1 cellular context compared by ENCODE assay signal in the genomic region with DNA sequence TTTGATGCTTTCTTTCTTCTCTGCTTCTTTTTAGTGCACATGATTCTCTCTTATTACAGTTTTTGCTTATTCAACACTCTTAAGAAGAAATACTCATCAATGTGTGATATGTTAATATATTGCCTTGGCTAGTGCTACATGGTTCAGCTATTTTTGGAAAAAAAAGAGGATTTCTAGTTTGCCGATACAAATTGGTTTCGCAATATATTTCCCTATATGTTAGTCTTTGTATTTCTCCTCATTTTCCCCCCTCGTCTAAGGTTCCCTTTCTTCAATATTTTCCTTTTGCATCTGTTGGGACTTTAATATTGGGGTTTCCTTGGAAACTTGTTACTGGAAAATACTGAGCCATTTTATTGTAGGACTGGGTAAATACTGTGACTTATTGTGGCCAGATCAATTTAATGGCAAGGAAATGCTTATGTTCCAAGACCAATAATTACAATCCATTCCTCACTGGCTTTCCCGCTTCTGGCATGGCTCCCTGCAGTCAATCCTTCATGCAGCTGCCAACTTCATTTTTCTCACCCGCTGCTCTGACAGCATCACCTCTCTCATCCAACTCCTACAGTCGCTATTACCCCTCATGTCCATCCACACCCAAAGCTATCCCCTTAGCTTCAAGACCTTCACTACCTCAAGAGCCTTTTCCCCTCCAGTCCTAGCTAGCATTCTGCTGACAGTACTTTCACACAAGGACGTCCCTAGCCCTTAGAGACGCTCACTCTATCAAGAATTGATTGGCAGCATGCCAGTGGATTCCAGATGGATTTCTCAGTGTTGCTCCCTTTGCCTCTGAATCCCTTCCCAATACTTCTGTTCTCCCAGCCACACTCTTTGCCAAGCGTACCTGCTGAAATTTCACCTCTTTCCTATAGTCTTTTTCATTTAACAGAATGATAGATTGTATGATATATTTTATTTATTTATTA.
TF ChIP-seq lines count a peak whose summit lies in the region.

No MANE protein-coding gene starts in this region.

TF ChIP-seq in K562, 482 proteins besides CTCF, POLR2A, EP300 and RAD21:
- TF ChIP-seq ATF7 (IDR thresholded peaks at IDR 0.05) (no peak), NFIC (IDR thresholded peaks at IDR 0.05) (peak; percentile 67)
- TF ChIP-seq, protein P1, sequence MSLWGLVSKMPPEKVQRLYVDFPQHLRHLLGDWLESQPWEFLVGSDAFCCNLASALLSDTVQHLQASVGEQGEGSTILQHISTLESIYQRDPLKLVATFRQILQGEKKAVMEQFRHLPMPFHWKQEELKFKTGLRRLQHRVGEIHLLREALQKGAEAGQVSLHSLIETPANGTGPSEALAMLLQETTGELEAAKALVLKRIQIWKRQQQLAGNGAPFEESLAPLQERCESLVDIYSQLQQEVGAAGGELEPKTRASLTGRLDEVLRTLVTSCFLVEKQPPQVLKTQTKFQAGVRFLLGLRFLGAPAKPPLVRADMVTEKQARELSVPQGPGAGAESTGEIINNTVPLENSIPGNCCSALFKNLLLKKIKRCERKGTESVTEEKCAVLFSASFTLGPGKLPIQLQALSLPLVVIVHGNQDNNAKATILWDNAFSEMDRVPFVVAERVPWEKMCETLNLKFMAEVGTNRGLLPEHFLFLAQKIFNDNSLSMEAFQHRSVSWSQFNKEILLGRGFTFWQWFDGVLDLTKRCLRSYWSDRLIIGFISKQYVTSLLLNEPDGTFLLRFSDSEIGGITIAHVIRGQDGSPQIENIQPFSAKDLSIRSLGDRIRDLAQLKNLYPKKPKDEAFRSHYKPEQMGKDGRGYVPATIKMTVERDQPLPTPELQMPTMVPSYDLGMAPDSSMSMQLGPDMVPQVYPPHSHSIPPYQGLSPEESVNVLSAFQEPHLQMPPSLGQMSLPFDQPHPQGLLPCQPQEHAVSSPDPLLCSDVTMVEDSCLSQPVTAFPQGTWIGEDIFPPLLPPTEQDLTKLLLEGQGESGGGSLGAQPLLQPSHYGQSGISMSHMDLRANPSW (CRISPR knock-in tag; IDR thresholded peaks at IDR 0.05): no peak
TF ChIP-seq in K562: peak in this region for 1.
